Comparison of ENCODE assay signal across 19 cellular contexts in the genomic region with DNA sequence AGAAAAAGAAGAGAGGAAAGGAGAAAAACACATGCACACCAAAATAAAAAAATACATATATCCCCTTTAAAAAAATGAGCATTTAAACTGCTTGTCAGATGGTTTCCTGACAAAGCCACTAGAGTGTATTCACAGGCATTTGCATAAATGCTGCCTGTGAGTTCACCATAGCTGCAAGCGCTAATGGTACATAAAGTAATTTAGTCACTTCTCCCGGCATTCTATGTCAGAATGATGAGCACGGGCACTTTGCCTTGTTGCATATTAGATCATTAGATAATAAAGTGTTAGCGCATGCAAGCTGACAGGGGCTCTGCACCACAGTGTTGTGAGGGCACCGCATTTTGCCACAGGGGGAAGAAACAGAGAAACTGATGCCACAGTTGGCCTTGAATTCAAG.
A peak's percentile ranks its signal among the peaks of the same experiment; 100 is the strongest.
DNase-seq lines count a peak whose midpoint lies in the region; ATAC-seq and TF ChIP-seq lines count a peak whose summit lies in the region.
"Had no signal": no experiment of that assay in that cellular context is flagged by ENCODE, and none has a peak within 500 bp of the region (broad histone marks: within the 10 kb centered on the region; RNA-seq: fewer than 3 reads in every experiment).

No MANE protein-coding gene starts in this region.

- peaks cover 5% of the 10 kb centered on the region for H3K9me3 Mint-ChIP-seq in stimulated activated naive CD8-positive, alpha-beta T cell treated with anti-CD3 and anti-CD28 coated beads, Interleukin-15, Interleukin-2, amounts not matched to agents 100 ng/mL and 50 ng/mL, for 24 hours
- H3K9me3 Mint-ChIP-seq in stimulated activated naive CD8-positive, alpha-beta T cell treated with anti-CD3 and anti-CD28 coated beads, Interleukin-15, amount 100 ng/mL, for 72 hours, result peaks cover 14 to 15% of the 10 kb centered on the region in 2 donors
- H3K9me3 Mint-ChIP-seq: natural killer cell treated with Interleukin-12 subunit alpha and Interleukin-12 subunit beta and Interleukin-15 and Interleukin-18, amount 100 ng/mL, for 72 hours had no signal

- peaks cover 5% of the 10 kb centered on the region for H3K36me3 Mint-ChIP-seq in stimulated activated naive CD8-positive, alpha-beta T cell treated with anti-CD3 and anti-CD28 coated beads, Interleukin-15, Interleukin-2, amounts not matched to agents 100 ng/mL and 50 ng/mL, for 24 hours (ENCODE audit: low read depth)
- H3K36me3 Mint-ChIP-seq: CD14-positive monocyte; natural killer cell treated with Interleukin-12 subunit alpha and Interleukin-12 subunit beta and Interleukin-15 and Interleukin-18, amount 100 ng/mL, for 72 hours had no signal

- H3K27me3 ChIP-seq in OCI-LY3 (ENCODE audit: low read depth, low read length), result no peaks in the 10 kb centered on the region
- no peaks in the 10 kb centered on the region for H3K27me3 ChIP-seq in effector memory CD4-positive, alpha-beta T cell (replicated peaks; ENCODE audit: control insufficient read depth, insufficient read depth, low read length, poor library complexity, severe bottlenecking)

- H3K36me3 ChIP-seq in OCI-LY3 (replicated peaks; ENCODE audit: low read depth, low read length), result peaks cover 3% of the 10 kb centered on the region
- H3K36me3 ChIP-seq in effector memory CD4-positive, alpha-beta T cell (ENCODE audit: control insufficient read depth, insufficient read depth, low read length), result no peaks in the 10 kb centered on the region

- H3K4me3 ChIP-seq in OCI-LY3 (ENCODE audit: low read length), result peak overlapping the region; percentile 44
- no peak overlapping the region for H3K4me3 ChIP-seq in effector memory CD4-positive, alpha-beta T cell (ENCODE audit: insufficient read depth, low read depth, low read length, poor library complexity, severe bottlenecking)
- H3K4me3 ChIP-seq: smooth muscle cell had no signal

- H3K79me2 ChIP-seq in OCI-LY3 (ENCODE audit: low read length), result no peaks in the 10 kb centered on the region

- no peaks in the 10 kb centered on the region for H3K27me3 Mint-ChIP-seq in stimulated activated naive CD8-positive, alpha-beta T cell treated with anti-CD3 and anti-CD28 coated beads, Interleukin-15, Interleukin-2, amounts not matched to agents 100 ng/mL and 50 ng/mL, for 24 hours
- H3K27me3 Mint-ChIP-seq in stimulated activated naive CD8-positive, alpha-beta T cell treated with anti-CD3 and anti-CD28 coated beads, Interleukin-15, amount 100 ng/mL, for 72 hours, result no peaks in the 10 kb centered on the region

- H4K20me1 ChIP-seq in OCI-LY3 (ENCODE audit: insufficient read depth, low read length), result no peaks in the 10 kb centered on the region

- no peak for ATAC-seq in stimulated activated naive CD8-positive, alpha-beta T cell treated with anti-CD3 and anti-CD28 coated beads, Interleukin-15, amount 100 ng/mL, for 72 hours
- ATAC-seq in HG02759 (IDR thresholded peaks at IDR 0.05; ENCODE audit: unreplicated experiment) (peak; percentile 22), GM21576 (IDR thresholded peaks at IDR 0.05; ENCODE audit: unreplicated experiment) (no peak)
- ATAC-seq: activated CD4-positive, CD25-positive, alpha-beta regulatory T cell treated with anti-CD3 and anti-CD28 coated beads, Interleukin-2, amount 50 U/mL, for 24 hours; natural killer cell treated with Interleukin-12 subunit alpha and Interleukin-12 subunit beta and Interleukin-15 and Interleukin-18, amount 100 ng/mL, for 72 hours had no signal

- peak overlapping the region; percentile 59 for H3K4me2 ChIP-seq in OCI-LY3 (ENCODE audit: low read length)
- H3K4me2 ChIP-seq: smooth muscle cell had no signal

- H3K9me3 ChIP-seq in OCI-LY3 (ENCODE audit: insufficient read depth, low read length), result no peaks in the 10 kb centered on the region
- no peaks in the 10 kb centered on the region for H3K9me3 ChIP-seq in effector memory CD4-positive, alpha-beta T cell (ENCODE audit: control insufficient read depth, low read length)

- H3K9ac ChIP-seq in OCI-LY3 (ENCODE audit: low read length), result no peak overlapping the region

- no peak overlapping the region for H2AFZ ChIP-seq in OCI-LY3 (ENCODE audit: low read depth, low read length)

- no peak overlapping the region for H3K27ac ChIP-seq in OCI-LY3 (ENCODE audit: low read length)
- no peak overlapping the region for H3K27ac ChIP-seq in effector memory CD4-positive, alpha-beta T cell (ENCODE audit: insufficient read depth, low read length, poor library complexity, severe bottlenecking)

- peaks cover 36% of the 10 kb centered on the region for H3K4me1 ChIP-seq in OCI-LY3 (ENCODE audit: low read length)
- no peaks in the 10 kb centered on the region for H3K4me1 ChIP-seq in effector memory CD4-positive, alpha-beta T cell (ENCODE audit: control insufficient read depth, insufficient read depth, low read length, poor library complexity, severe bottlenecking)

- peak overlapping the region; percentile 69 for H3K27ac Mint-ChIP-seq in stimulated activated naive CD8-positive, alpha-beta T cell treated with anti-CD3 and anti-CD28 coated beads, Interleukin-15, Interleukin-2, amounts not matched to agents 100 ng/mL and 50 ng/mL, for 24 hours
- H3K27ac Mint-ChIP-seq in stimulated activated naive CD8-positive, alpha-beta T cell treated with anti-CD3 and anti-CD28 coated beads, Interleukin-15, amount 100 ng/mL, for 72 hours, result no peak overlapping the region
- H3K27ac Mint-ChIP-seq: CD14-positive monocyte; natural killer cell treated with Interleukin-12 subunit alpha and Interleukin-12 subunit beta and Interleukin-15 and Interleukin-18, amount 100 ng/mL, for 72 hours had no signal

- H3K4me3 Mint-ChIP-seq in stimulated activated naive CD8-positive, alpha-beta T cell treated with anti-CD3 and anti-CD28 coated beads, Interleukin-15, Interleukin-2, amounts not matched to agents 100 ng/mL and 50 ng/mL, for 24 hours, result no peak overlapping the region
- no peak overlapping the region for H3K4me3 Mint-ChIP-seq in stimulated activated naive CD8-positive, alpha-beta T cell treated with anti-CD3 and anti-CD28 coated beads, Interleukin-15, amount 100 ng/mL, for 72 hours
- H3K4me3 Mint-ChIP-seq: CD14-positive monocyte; natural killer cell treated with Interleukin-12 subunit alpha and Interleukin-12 subunit beta and Interleukin-15 and Interleukin-18, amount 100 ng/mL, for 72 hours; T-helper 1 cell treated with Interleukin-12 subunit alpha and Interleukin-12 subunit beta and Interleukin-4 antibody, amounts not matched to agents 30 μg/mL and 1 μg/mL, for 36 hours had no signal

- peaks cover 51% of the 10 kb centered on the region for H3K4me1 Mint-ChIP-seq in stimulated activated naive CD8-positive, alpha-beta T cell treated with anti-CD3 and anti-CD28 coated beads, Interleukin-15, Interleukin-2, amounts not matched to agents 100 ng/mL and 50 ng/mL, for 24 hours (ENCODE audit: low read depth)
- H3K4me1 Mint-ChIP-seq in stimulated activated naive CD8-positive, alpha-beta T cell treated with anti-CD3 and anti-CD28 coated beads, Interleukin-15, amount 100 ng/mL, for 72 hours, result peaks cover 54% of the 10 kb centered on the region
- H3K4me1 Mint-ChIP-seq: CD14-positive monocyte had no signal

- no peak for DNase-seq in stimulated activated naive CD8-positive, alpha-beta T cell treated with anti-CD3 and anti-CD28 coated beads, Interleukin-15, amount 100 ng/mL, for 72 hours
- DNase-seq in NCI-H2029 (lab: John Stamatoyannopoulos, UW), result no peak
- DNase-seq in effector memory CD4-positive, alpha-beta T cell, result no peak
- DNase-seq in AG08395 (ENCODE audit: low spot score), result no peak
- DNase-seq: 8988T; activated effector memory CD4-positive, alpha-beta T cell treated with Interleukin-2 at 50 U/mL for 16 hours; amygdala; central memory CD4-positive, alpha-beta T cell; effector CD4-positive, alpha-beta T cell; trophoblast cell had no signal

- no peak for TF ChIP-seq CTCF in OCI-LY3 (IDR thresholded peaks at IDR 0.05; ENCODE audit: low read depth, low read length)
